Comparison of ENCODE assay signal across 20 cellular contexts in genomic region chr16:24156777-24157176, GRCh38.
A peak's percentile ranks its signal among the peaks of the same experiment; 100 is the strongest.
DNase-seq lines count a peak whose midpoint lies in the region; ATAC-seq, FAIRE-seq and TF ChIP-seq lines count a peak whose summit lies in the region.
"Had no signal": no experiment of that assay in that cellular context is flagged by ENCODE, and none has a peak within 500 bp of the region (broad histone marks: within the 10 kb centered on the region; RNA-seq: fewer than 3 reads in every experiment).

No MANE protein-coding gene starts in this region.

- H3K27me3 ChIP-seq in astrocyte (ENCODE audit: insufficient read depth, low read length) = no peaks in the 10 kb centered on the region
- H3K27me3 ChIP-seq in neural progenitor cell = no peaks in the 10 kb centered on the region

- no peaks in the 10 kb centered on the region for H3K27me3 Mint-ChIP-seq in stimulated activated naive CD8-positive, alpha-beta T cell treated with anti-CD3 and anti-CD28 coated beads, Interleukin-15, Interleukin-2, amounts not matched to agents 100 ng/mL and 50 ng/mL, for 24 hours
- H3K27me3 Mint-ChIP-seq in astrocyte (ENCODE audit: low read depth, unreplicated experiment) = no peaks in the 10 kb centered on the region
- peaks cover 2% of the 10 kb centered on the region for H3K27me3 Mint-ChIP-seq in neural progenitor cell (ENCODE audit: insufficient read depth, low read depth)
- H3K27me3 Mint-ChIP-seq: CD4-positive, alpha-beta T cell had no signal

- no peaks in the 10 kb centered on the region for H4K20me1 ChIP-seq in astrocyte (ENCODE audit: insufficient read depth, low read length)
- no peaks in the 10 kb centered on the region for H4K20me1 ChIP-seq in neural progenitor cell (ENCODE audit: low read depth)

- peaks cover 63% of the 10 kb centered on the region for H3K36me3 Mint-ChIP-seq in stimulated activated naive CD8-positive, alpha-beta T cell treated with anti-CD3 and anti-CD28 coated beads, Interleukin-15, Interleukin-2, amounts not matched to agents 100 ng/mL and 50 ng/mL, for 24 hours (ENCODE audit: low read depth)
- H3K36me3 Mint-ChIP-seq in astrocyte (ENCODE audit: low read depth, unreplicated experiment) (no peaks in the 10 kb centered on the region), neural progenitor cell (no peaks in the 10 kb centered on the region)

- no peak for TF ChIP-seq CTCF in astrocyte (IDR thresholded peaks at IDR 0.05; ENCODE audit: insufficient read depth, low read depth, low read length)
- no peak for TF ChIP-seq CTCF in neural progenitor cell (IDR thresholded peaks at IDR 0.05)

- peaks cover 26% of the 10 kb centered on the region for H3K4me1 Mint-ChIP-seq in stimulated activated naive CD8-positive, alpha-beta T cell treated with anti-CD3 and anti-CD28 coated beads, Interleukin-15, Interleukin-2, amounts not matched to agents 100 ng/mL and 50 ng/mL, for 24 hours (ENCODE audit: low read depth)
- H3K4me1 Mint-ChIP-seq in astrocyte (ENCODE audit: low read depth, unreplicated experiment) (peaks cover 18% of the 10 kb centered on the region), neural progenitor cell (peaks cover 8% of the 10 kb centered on the region)

- H3K9me3 Mint-ChIP-seq in stimulated activated naive CD8-positive, alpha-beta T cell treated with anti-CD3 and anti-CD28 coated beads, Interleukin-15, Interleukin-2, amounts not matched to agents 100 ng/mL and 50 ng/mL, for 24 hours = no peaks in the 10 kb centered on the region
- H3K9me3 Mint-ChIP-seq in astrocyte (ENCODE audit: unreplicated experiment) (no peaks in the 10 kb centered on the region), neural progenitor cell (no peaks in the 10 kb centered on the region)
- H3K9me3 Mint-ChIP-seq: CD4-positive, alpha-beta T cell; H9 had no signal

- H3K4me2 ChIP-seq in astrocyte (ENCODE audit: low read length) = no peak overlapping the region
- H3K4me2 ChIP-seq in neural progenitor cell = no peak overlapping the region
- H3K4me2 ChIP-seq: A549 had no signal

- H2AFZ ChIP-seq in astrocyte (ENCODE audit: low read depth, low read length) (no peak overlapping the region), neural progenitor cell (replicated peaks) (no peak overlapping the region)

- no peaks in the 10 kb centered on the region for H3K79me2 ChIP-seq in astrocyte (ENCODE audit: insufficient read depth, low read length)
- no peaks in the 10 kb centered on the region for H3K79me2 ChIP-seq in neural progenitor cell (ENCODE audit: low read depth)

- H3K9ac ChIP-seq in astrocyte (ENCODE audit: low read length) (no peak overlapping the region), neural progenitor cell (no peak overlapping the region)

- H3K4me1 ChIP-seq in astrocyte (ENCODE audit: insufficient read depth, low read length) (peaks cover under 1% of the 10 kb centered on the region), neural progenitor cell (no peaks in the 10 kb centered on the region)
- H3K4me1 ChIP-seq: A549 had no signal

- H3K4me3 Mint-ChIP-seq in stimulated activated naive CD8-positive, alpha-beta T cell treated with anti-CD3 and anti-CD28 coated beads, Interleukin-15, Interleukin-2, amounts not matched to agents 100 ng/mL and 50 ng/mL, for 24 hours = no peak overlapping the region
- H3K4me3 Mint-ChIP-seq in astrocyte (ENCODE audit: unreplicated experiment) (no peak overlapping the region), neural progenitor cell (no peak overlapping the region)
- H3K4me3 Mint-ChIP-seq: CD4-positive, alpha-beta T cell; H9 had no signal

- no peaks in the 10 kb centered on the region for H3F3A ChIP-seq in neural progenitor cell (ENCODE audit: low read depth)

- no peaks in the 10 kb centered on the region for H3K9me3 ChIP-seq in astrocyte (ENCODE audit: insufficient read depth, low read depth, low read length)
- H3K9me3 ChIP-seq in neural progenitor cell (ENCODE audit: low read depth) = no peaks in the 10 kb centered on the region
- H3K9me3 ChIP-seq: A549 had no signal

- no peak for DNase-seq in stimulated activated naive CD8-positive, alpha-beta T cell treated with anti-CD3 and anti-CD28 coated beads, Interleukin-15, Interleukin-2, amounts not matched to agents 100 U/mL and 50 U/mL, for 24 hours
- peak; percentile 24 for DNase-seq in astrocyte (ENCODE audit: low read depth)
- peak; percentile 1 for DNase-seq in iris pigment epithelial cell (ENCODE audit: low read depth)
- DNase-seq in COR-L47 (lab: John Stamatoyannopoulos, UW) = no peak
- no peak for DNase-seq in neural progenitor cell (ENCODE audit: low spot score)
- DNase-seq in NCI-H748 (lab: John Stamatoyannopoulos, UW; ENCODE audit: unreplicated experiment) = no peak
- no peak for DNase-seq in SHP77 (lab: John Stamatoyannopoulos, UW)
- DNase-seq: AML-193; CD4-positive, alpha-beta T cell; DMS153; DMS79; GDM1; H9 had no signal

- no peak for FAIRE-seq in astrocyte (lab: Jason Lieb, UNC)
- FAIRE-seq: A549, GM12892, GM18507, H1 had no signal

- H3K4me3 ChIP-seq in astrocyte (ENCODE audit: insufficient read depth, low read depth, low read length) = no peak overlapping the region
- no peak overlapping the region for H3K4me3 ChIP-seq in neural progenitor cell
- H3K4me3 ChIP-seq: A549 had no signal

- H3K36me3 ChIP-seq in astrocyte (ENCODE audit: insufficient read depth, low read length) = no peaks in the 10 kb centered on the region
- H3K36me3 ChIP-seq in neural progenitor cell = no peaks in the 10 kb centered on the region

- no peak for ATAC-seq in stimulated activated naive CD8-positive, alpha-beta T cell treated with anti-CD3 and anti-CD28 coated beads, Interleukin-15, Interleukin-2, amounts not matched to agents 100 U/mL and 50 U/mL, for 24 hours
- ATAC-seq: A549 had no signal

- no peak overlapping the region for H3K27ac ChIP-seq in astrocyte (ENCODE audit: low read depth, low read length)
- H3K27ac ChIP-seq in neural progenitor cell = no peak overlapping the region
- H3K27ac ChIP-seq: 22Rv1, A549, C4-2B had no signal

- H3K27ac Mint-ChIP-seq in stimulated activated naive CD8-positive, alpha-beta T cell treated with anti-CD3 and anti-CD28 coated beads, Interleukin-15, Interleukin-2, amounts not matched to agents 100 ng/mL and 50 ng/mL, for 24 hours = peak overlapping the region; percentile 32
- H3K27ac Mint-ChIP-seq in astrocyte (ENCODE audit: unreplicated experiment) (no peak overlapping the region), neural progenitor cell (no peak overlapping the region)
- H3K27ac Mint-ChIP-seq: CD4-positive, alpha-beta T cell; H9 had no signal

Comparison
In these comparisons a context has a peak if more than half of its experiments do, and no peak if none do; other contexts are left out.
1. DNase-seq: peak in astrocyte (single experiment) and iris pigment epithelial cell (single experiment); none in stimulated activated naive CD8-positive, alpha-beta T cell treated with anti-CD3 and anti-CD28 coated beads, Interleukin-15, Interleukin-2, amounts not matched to agents 100 U/mL and 50 U/mL, for 24 hours (single experiment), COR-L47 (single experiment), neural progenitor cell (single experiment), NCI-H748 (single experiment) and SHP77 (0 of 2).